Comparison of ENCODE assay signal across 7 cellular contexts in genomic region chr11:75562836-75563484, GRCh38. TPM values are rescaled to one million over a fixed set of nuclear protein-coding genes. Genes with fewer than 3 reads are reported as not detected.
DNase-seq lines count a peak whose midpoint lies in the region; ATAC-seq lines count a peak whose summit lies in the region.

No MANE protein-coding gene starts in this region.

- H3K27me3 ChIP-seq in ectodermal cell (ENCODE audit: control insufficient read depth, insufficient read depth, low read length, poor library complexity, severe bottlenecking) (no peaks in the 10 kb centered on the region), mononuclear cell (ENCODE audit: insufficient read depth, low read length) (no peaks in the 10 kb centered on the region)

- H3K4me3 ChIP-seq in ectodermal cell (ENCODE audit: insufficient read depth, low read depth, low read length) = peak overlapping the region; percentile 81
- peak overlapping the region; percentile 68 for H3K4me3 ChIP-seq in mononuclear cell (ENCODE audit: low read length)

- peaks cover 60% of the 10 kb centered on the region for H3K4me1 ChIP-seq in ectodermal cell (ENCODE audit: control insufficient read depth, insufficient read depth, low read length)
- peaks cover 17% of the 10 kb centered on the region for H3K4me1 ChIP-seq in mononuclear cell (ENCODE audit: insufficient read depth, low read length)

- peak; percentile 49 for DNase-seq in H4 (ENCODE audit: low spot score)
- DNase-seq in RKO (ENCODE audit: low spot score) = peak; percentile 83
- no peak for DNase-seq in MV-4-11 (lab: John Stamatoyannopoulos, UW)

- WGBS in ectodermal cell, 2 experiments = 0 to 1% methylated on average over 16 of the region's 16 CpGs

- H3K36me3 ChIP-seq in ectodermal cell (ENCODE audit: control insufficient read depth, insufficient read depth, low read length) = peaks cover 17% of the 10 kb centered on the region

- H3K9me3 ChIP-seq in ectodermal cell (ENCODE audit: control insufficient read depth, low read length) (no peaks in the 10 kb centered on the region), mononuclear cell (ENCODE audit: low read depth, low read length) (no peaks in the 10 kb centered on the region)

- peak overlapping the region; percentile 99 for H3K27ac ChIP-seq in ectodermal cell (ENCODE audit: insufficient read depth, low read depth, low read length, poor library complexity, severe bottlenecking)

- ATAC-seq in HG03442 (IDR thresholded peaks at IDR 0.05; ENCODE audit: unreplicated experiment) (no peak), GM19452 (IDR thresholded peaks at IDR 0.05; ENCODE audit: unreplicated experiment) (no peak)

RNA-seq across cellular contexts. Expression of gene SERPINH1, which starts 0.9 kb away (rescaled TPM):
- 986 and 1,416 TPM in 2 replicates for total RNA-seq in H4 (2014; rRNA removed; shearing (Covaris generic))
- 462 TPM for polyA plus RNA-seq in ectodermal cell (2013, experiment 1 of 4)
- 419 TPM for polyA plus RNA-seq in ectodermal cell (2013, experiment 2 of 4)
- 346 TPM for polyA plus RNA-seq in ectodermal cell (2013, experiment 3 of 4)
- 367 TPM for polyA plus RNA-seq in ectodermal cell (2013, experiment 4 of 4)
- 2.3 TPM for total RNA-seq in mononuclear cell

RNA-seq across cellular contexts. Expression of gene GDPD5, which starts 37.2 kb away (rescaled TPM):
- total RNA-seq in H4 (2014; rRNA removed; shearing (Covaris generic)) = 6.8 and 8.0 TPM in 2 replicates
- polyA plus RNA-seq in ectodermal cell (2013, experiment 1 of 4) = 20.0 TPM
- polyA plus RNA-seq in ectodermal cell (2013, experiment 2 of 4) = 29.6 TPM
- 17.2 TPM for polyA plus RNA-seq in ectodermal cell (2013, experiment 3 of 4)
- 18.5 TPM for polyA plus RNA-seq in ectodermal cell (2013, experiment 4 of 4)
- 14.5 TPM for total RNA-seq in mononuclear cell

Comparison
In these comparisons a context has a peak if more than half of its experiments do, and no peak if none do; other contexts are left out.
1. RNA of gene SERPINH1, which starts 0.9 kb away (total RNA-seq): 986 to 1,416 TPM in H4; 2.3 TPM in mononuclear cell (single experiment); every median in the first group is over 100 times any median in the second.